1 cellular context compared by ENCODE assay signal in the genomic region with DNA sequence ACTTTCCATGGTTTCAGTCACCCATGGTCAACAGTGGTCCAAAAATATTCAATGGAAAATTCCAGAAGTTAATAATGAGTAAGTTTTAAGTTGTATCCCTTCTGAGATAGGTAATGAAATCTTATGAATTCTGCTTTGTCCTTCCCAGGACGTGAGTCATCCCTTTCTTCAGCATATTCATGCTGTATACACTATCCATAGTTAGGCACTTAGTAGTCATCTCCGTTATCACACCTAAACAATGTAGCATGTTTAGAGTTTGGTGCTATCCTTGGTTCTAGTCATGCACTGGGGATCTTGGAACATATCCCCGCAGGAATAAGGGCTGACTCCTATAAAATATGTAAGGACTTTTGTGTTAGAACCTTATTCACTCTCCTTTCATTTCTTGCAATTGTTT.
TF ChIP-seq lines count a peak whose summit lies in the region.

No MANE protein-coding gene starts in this region.

TF ChIP-seq in SK-N-SH, 30 proteins besides CTCF, POLR2A, EP300 and RAD21:
- TF ChIP-seq, protein P1, sequence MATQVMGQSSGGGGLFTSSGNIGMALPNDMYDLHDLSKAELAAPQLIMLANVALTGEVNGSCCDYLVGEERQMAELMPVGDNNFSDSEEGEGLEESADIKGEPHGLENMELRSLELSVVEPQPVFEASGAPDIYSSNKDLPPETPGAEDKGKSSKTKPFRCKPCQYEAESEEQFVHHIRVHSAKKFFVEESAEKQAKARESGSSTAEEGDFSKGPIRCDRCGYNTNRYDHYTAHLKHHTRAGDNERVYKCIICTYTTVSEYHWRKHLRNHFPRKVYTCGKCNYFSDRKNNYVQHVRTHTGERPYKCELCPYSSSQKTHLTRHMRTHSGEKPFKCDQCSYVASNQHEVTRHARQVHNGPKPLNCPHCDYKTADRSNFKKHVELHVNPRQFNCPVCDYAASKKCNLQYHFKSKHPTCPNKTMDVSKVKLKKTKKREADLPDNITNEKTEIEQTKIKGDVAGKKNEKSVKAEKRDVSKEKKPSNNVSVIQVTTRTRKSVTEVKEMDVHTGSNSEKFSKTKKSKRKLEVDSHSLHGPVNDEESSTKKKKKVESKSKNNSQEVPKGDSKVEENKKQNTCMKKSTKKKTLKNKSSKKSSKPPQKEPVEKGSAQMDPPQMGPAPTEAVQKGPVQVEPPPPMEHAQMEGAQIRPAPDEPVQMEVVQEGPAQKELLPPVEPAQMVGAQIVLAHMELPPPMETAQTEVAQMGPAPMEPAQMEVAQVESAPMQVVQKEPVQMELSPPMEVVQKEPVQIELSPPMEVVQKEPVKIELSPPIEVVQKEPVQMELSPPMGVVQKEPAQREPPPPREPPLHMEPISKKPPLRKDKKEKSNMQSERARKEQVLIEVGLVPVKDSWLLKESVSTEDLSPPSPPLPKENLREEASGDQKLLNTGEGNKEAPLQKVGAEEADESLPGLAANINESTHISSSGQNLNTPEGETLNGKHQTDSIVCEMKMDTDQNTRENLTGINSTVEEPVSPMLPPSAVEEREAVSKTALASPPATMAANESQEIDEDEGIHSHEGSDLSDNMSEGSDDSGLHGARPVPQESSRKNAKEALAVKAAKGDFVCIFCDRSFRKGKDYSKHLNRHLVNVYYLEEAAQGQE (IDR thresholded peaks at IDR 0.05; ENCODE audit: low read depth, low read length): no peak
